17 cellular contexts compared by ENCODE assay signal in genomic region chr11:538431-539051, GRCh38. TPM values are rescaled to one million over a fixed set of nuclear protein-coding genes. Genes with fewer than 3 reads are reported as not detected.
A peak's percentile ranks its signal among the peaks of the same experiment; 100 is the strongest.
DNase-seq lines count a peak whose midpoint lies in the region; ATAC-seq and TF ChIP-seq lines count a peak whose summit lies in the region.
"Had no signal": no experiment of that assay in that cellular context is flagged by ENCODE, and none has a peak within 500 bp of the region (broad histone marks: within the 10 kb centered on the region; RNA-seq: fewer than 3 reads in every experiment).

No MANE protein-coding gene starts in this region.

- H3K9ac ChIP-seq in OCI-LY3 (ENCODE audit: low read length) = no peak overlapping the region

- H3K9me3 ChIP-seq in left ventricle myocardium inferior (replicated peaks) = no peaks in the 10 kb centered on the region
- no peaks in the 10 kb centered on the region for H3K9me3 ChIP-seq in heart right ventricle
- H3K9me3 ChIP-seq in OCI-LY3 (ENCODE audit: insufficient read depth, low read length) = no peaks in the 10 kb centered on the region
- H3K9me3 ChIP-seq in iPS-18c (ENCODE audit: control insufficient read depth, insufficient read depth, low read length) = no peaks in the 10 kb centered on the region
- no peaks in the 10 kb centered on the region for H3K9me3 ChIP-seq in upper lobe of right lung
- H3K9me3 ChIP-seq: pancreas had no signal

- intact Hi-C loops in left ventricle myocardium inferior (cut with micrococcal nuclease) (no loop called here), heart right ventricle (cut with DNase I) (loop anchor here in 1 of 10 donors (10.0 kb wide), 1 partner anchor 86 kb away; the partner anchor contains the start of genes CDHR5 and SCT), upper lobe of right lung (cut with DNase I) (no loop called here)

- 90 to 91% methylated on average over 20 of the region's 20 CpGs for WGBS in heart right ventricle, 2 donors

- H4K20me1 ChIP-seq in OCI-LY3 (ENCODE audit: insufficient read depth, low read length) = peaks cover 10% of the 10 kb centered on the region

- peaks cover 2% of the 10 kb centered on the region for H3K36me3 ChIP-seq in left ventricle myocardium inferior
- peaks cover 0 to 5% (median 0%) of the 10 kb centered on the region in 9 donors for H3K36me3 ChIP-seq in heart right ventricle
- no peaks in the 10 kb centered on the region for H3K36me3 ChIP-seq in OCI-LY3 (replicated peaks; ENCODE audit: low read depth, low read length)
- H3K36me3 ChIP-seq in upper lobe of right lung = peaks cover 2% of the 10 kb centered on the region
- H3K36me3 ChIP-seq: pancreas had no signal

- DNase-seq in left ventricle myocardium inferior = peak; percentile 11
- DNase-seq in heart right ventricle = no peak
- peak; percentile 59 for DNase-seq in upper lobe of right lung
- DNase-seq in NCI-H1092 treated with DMSO at 0.1 percent for 48 hours (lab: John Stamatoyannopoulos, UW) = no peak
- DNase-seq in foreskin keratinocyte = no peak
- DNase-seq: activated CD4-positive, alpha-beta T cell treated with anti-CD3 and anti-CD28 coated beads for 48 hours; dermis blood vessel endothelial cell; mammary epithelial cell; NCI-H1930; NCI-H526; RPMI8226; stimulated activated naive CD8-positive, alpha-beta T cell treated with anti-CD3 and anti-CD28 coated beads, Interleukin-15, Interleukin-2, amounts not matched to agents 100 U/mL and 50 U/mL, for 24 hours had no signal

- H3K4me3 ChIP-seq in left ventricle myocardium inferior = no peak overlapping the region
- H3K4me3 ChIP-seq in heart right ventricle = no peak overlapping the region
- H3K4me3 ChIP-seq in OCI-LY3 (ENCODE audit: low read length) = no peak overlapping the region
- H3K4me3 ChIP-seq in iPS-18c (ENCODE audit: insufficient read depth, low read depth, low read length) = 0 out of 2 replicates have a peak overlapping the region, but pooled peaks have one; percentile 15
- no peak overlapping the region for H3K4me3 ChIP-seq in upper lobe of right lung

- H3K79me2 ChIP-seq in OCI-LY3 (ENCODE audit: low read length) = peaks cover 12% of the 10 kb centered on the region

- no peak overlapping the region for H2AFZ ChIP-seq in OCI-LY3 (ENCODE audit: low read depth, low read length)

- H3K27ac ChIP-seq in left ventricle myocardium inferior (replicated peaks) (no peak overlapping the region), heart right ventricle (no peak overlapping the region), OCI-LY3 (ENCODE audit: low read length) (no peak overlapping the region), upper lobe of right lung (no peak overlapping the region), foreskin keratinocyte (no peak overlapping the region)

- peak overlapping the region; percentile 92; the same call in 1 of the 2 replicates for H3K4me2 ChIP-seq in OCI-LY3 (ENCODE audit: low read length)

- TF ChIP-seq CTCF in left ventricle myocardium inferior (IDR thresholded peaks at IDR 0.05; ENCODE audit: borderline replicate concordance) = no peak
- no peak for TF ChIP-seq CTCF in heart right ventricle (IDR thresholded peaks at IDR 0.05)
- TF ChIP-seq CTCF in OCI-LY3 (IDR thresholded peaks at IDR 0.05; ENCODE audit: low read depth, low read length) = no peak
- TF ChIP-seq CTCF in upper lobe of right lung (IDR thresholded peaks at IDR 0.05) = no peak
- no peak for TF ChIP-seq CTCF in foreskin keratinocyte (conservative IDR thresholded peaks at IDR 0.05)

- H3K4me1 ChIP-seq in left ventricle myocardium inferior (peaks cover 37% of the 10 kb centered on the region), heart right ventricle (peaks cover 15 to 34% (median 32%) of the 10 kb centered on the region in 9 donors), OCI-LY3 (ENCODE audit: low read length) (peaks cover 20% of the 10 kb centered on the region; the same call in 1 of the 2 replicates), upper lobe of right lung (peaks cover 31% of the 10 kb centered on the region), foreskin keratinocyte (no peaks in the 10 kb centered on the region)

- ATAC-seq in heart right ventricle (no peak), upper lobe of right lung (no peak), GM21737 (IDR thresholded peaks at IDR 0.05; ENCODE audit: unreplicated experiment) (no peak), foreskin keratinocyte (no peak)
- ATAC-seq: pancreas; stimulated activated naive CD8-positive, alpha-beta T cell treated with anti-CD3 and anti-CD28 coated beads, Interleukin-15, Interleukin-2, amounts not matched to agents 100 U/mL and 50 U/mL, for 24 hours had no signal

- H3K27me3 ChIP-seq in left ventricle myocardium inferior (ENCODE audit: low read depth) = peaks cover 37% of the 10 kb centered on the region
- H3K27me3 ChIP-seq in heart right ventricle = peaks cover 0 to 25% (median 14%) of the 10 kb centered on the region in 7 donors
- no peaks in the 10 kb centered on the region for H3K27me3 ChIP-seq in OCI-LY3 (ENCODE audit: low read depth, low read length)
- H3K27me3 ChIP-seq in upper lobe of right lung = no peaks in the 10 kb centered on the region
- H3K27me3 ChIP-seq in foreskin keratinocyte = no peaks in the 10 kb centered on the region
- H3K27me3 ChIP-seq: pancreas had no signal

RNA-seq across cellular contexts. Expression of gene LRRC56, which starts 1.2 kb away (rescaled TPM):
- total RNA-seq in left ventricle myocardium inferior (0.25 TPM), heart right ventricle (under 1 TPM in 8 of 10 donors, not detected in 2; 0.13 to 0.49 (median 0.19) TPM), upper lobe of right lung (3.2 TPM), foreskin keratinocyte (0.28 and 0.48 TPM in 2 replicates)
- polyA plus RNA-seq in heart right ventricle (under 1 TPM; 0.26 to 0.37 TPM), foreskin keratinocyte (0.30 and 0.47 TPM in 2 replicates)

RNA-seq across cellular contexts. Expression of gene HRAS, which starts 3.2 kb away (rescaled TPM):
- 55.9 TPM for total RNA-seq in left ventricle myocardium inferior
- total RNA-seq in heart right ventricle = 10 to 100 TPM; 44.7 to 61.1 (median 54.5) TPM
- 100 to 1,000 TPM; 107 to 132 TPM for polyA plus RNA-seq in heart right ventricle
- total RNA-seq in upper lobe of right lung = 55.5 TPM
- 167 and 199 TPM in 2 replicates for total RNA-seq in foreskin keratinocyte
- polyA plus RNA-seq in foreskin keratinocyte = 252 and 263 TPM in 2 replicates

RNA-seq across cellular contexts. Expression of gene LMNTD2, which starts 22.0 kb away (rescaled TPM):
- total RNA-seq in left ventricle myocardium inferior (0.52 TPM), heart right ventricle (under 1 TPM in 8 of 10 donors, not detected in 2; 0.30 to 0.72 (median 0.45) TPM), upper lobe of right lung (5.9 TPM), foreskin keratinocyte (0.92 and 0.95 TPM in 2 replicates)
- polyA plus RNA-seq in heart right ventricle (1 to 10 TPM in 1 of 2 donors, under 1 TPM in 1; 0.41 to 1.4 TPM), foreskin keratinocyte (1.2 and 1.3 TPM in 2 replicates)
- total RNA-seq: smooth muscle cell had no signal

RNA-seq across cellular contexts. Expression of gene RASSF7, which starts 22.2 kb away (rescaled TPM):
- total RNA-seq in left ventricle myocardium inferior = 4.5 TPM
- total RNA-seq in heart right ventricle = 1 to 10 TPM in 9 of 10 donors, under 1 TPM in 1; 0.96 to 4.0 (median 2.1) TPM
- 10 to 100 TPM in 1 of 2 donors, 1 to 10 TPM in 1; 6.9 to 14.2 TPM for polyA plus RNA-seq in heart right ventricle
- 76.7 TPM for total RNA-seq in upper lobe of right lung
- total RNA-seq in foreskin keratinocyte = 37.3 and 44.3 TPM in 2 replicates
- polyA plus RNA-seq in foreskin keratinocyte = 51.7 and 59.1 TPM in 2 replicates

RNA-seq across cellular contexts. Expression of gene RNH1, which starts 31.5 kb away (rescaled TPM):
- total RNA-seq in left ventricle myocardium inferior (142 TPM), heart right ventricle (100 to 1,000 TPM; 118 to 221 (median 153) TPM), upper lobe of right lung (245 TPM), foreskin keratinocyte (162 and 219 TPM in 2 replicates)
- polyA plus RNA-seq in heart right ventricle (100 to 1,000 TPM in 1 of 2 donors, 10 to 100 TPM in 1; 37.4 to 189 TPM), foreskin keratinocyte (167 and 235 TPM in 2 replicates)

Comparison
In these comparisons a context has a peak if more than half of its experiments do, and no peak if none do; other contexts are left out.
1. DNase-seq: peak in left ventricle myocardium inferior (single experiment) and upper lobe of right lung (single experiment); none in heart right ventricle (0 of 2), NCI-H1092 treated with DMSO at 0.1 percent for 48 hours (single experiment) and foreskin keratinocyte (0 of 2).